ENCODE assay signal across 25 cellular contexts in the genomic region with DNA sequence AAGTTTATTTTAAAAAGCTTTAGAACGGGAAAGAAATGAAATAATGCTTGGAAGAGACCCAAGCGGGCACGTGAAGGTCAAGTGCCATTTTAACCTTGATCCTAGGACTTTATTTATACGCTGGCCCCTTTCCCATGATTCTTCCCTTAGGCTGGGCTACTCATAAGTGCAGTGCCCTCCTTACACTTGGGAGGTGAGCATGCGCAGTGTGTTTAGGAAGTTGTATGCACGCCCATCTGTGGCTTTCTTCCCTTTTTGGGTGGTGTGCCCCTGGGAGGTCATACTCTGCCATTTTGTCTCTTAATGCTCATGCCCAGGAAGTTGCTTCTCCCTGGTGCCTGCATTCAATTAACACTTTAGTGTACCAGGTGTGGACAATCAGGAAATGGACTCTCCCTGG.
"Had no signal": no experiment of that assay in that cellular context is flagged by ENCODE, and none has a peak within 500 bp of the region (broad histone marks: within the 10 kb centered on the region; RNA-seq: fewer than 3 reads in every experiment).

No MANE protein-coding gene starts in this region.

- H3K27ac ChIP-seq: body of pancreas, hepatocyte, lower lobe of right lung, neural progenitor cell, ovary, prostate gland, transverse colon, vagina had no signal

- H3K27ac Mint-ChIP-seq: activated CD4-positive, alpha-beta memory T cell treated with anti-CD3 and anti-CD28 coated beads, Interleukin-2, amount 10 ng/mL, durations not matched to agents 7 days and 5 days; activated CD4-positive, alpha-beta T cell treated with anti-CD3 and anti-CD28 coated beads, Interleukin-2, amount 10 ng/mL, durations not matched to agents 24 days and 14 days; activated naive CD8-positive, alpha-beta T cell treated with anti-CD3 and anti-CD28 coated beads, Interleukin-2, amount 50 U/mL, for 24 hours; activated T-cell treated with anti-CD3 and anti-CD28 coated beads, Interleukin-2, amount 50 U/mL, for 72 hours; immature natural killer cell; naive thymus-derived CD4-positive, alpha-beta T cell; neural progenitor cell; stimulated activated naive B cell treated with anti-CD40 and anti-IgM and Interleukin-4, amounts not matched to agents 10 μg/mL and 1 μg/mL and 100 μg/mL, for 72 hours had no signal

- DNase-seq: activated CD4-positive, alpha-beta memory T cell treated with anti-CD3 and anti-CD28 coated beads, Interleukin-2, amount 10 ng/mL, durations not matched to agents 7 days and 5 days; activated CD4-positive, alpha-beta T cell treated with anti-CD3 and anti-CD28 coated beads, Interleukin-2, amount 10 ng/mL, durations not matched to agents 24 days and 14 days; activated effector memory CD4-positive, alpha-beta T cell treated with anti-CD3 and anti-CD28 coated beads, Interleukin-2, amount 50 U/mL, for 16 hours; activated naive CD4-positive, alpha-beta T cell treated with anti-CD3 and anti-CD28 coated beads, Interleukin-2, amount 50 U/mL, for 16 hours; activated naive CD8-positive, alpha-beta T cell treated with anti-CD3 and anti-CD28 coated beads, Interleukin-2, amount 50 U/mL, for 24 hours; activated T-cell treated with anti-CD3 and anti-CD28 coated beads, Interleukin-2, amount 50 U/mL, for 72 hours; anterior cingulate cortex; body of pancreas; dermis blood vessel endothelial cell; effector CD8-positive, alpha-beta T cell; glutamatergic neuron; immature natural killer cell; lower lobe of right lung; naive thymus-derived CD4-positive, alpha-beta T cell; ovary; stimulated activated CD4-positive, alpha-beta T cell treated with anti-CD3 and anti-CD28 coated beads, Interleukin-2, amount 100 ng/mL, for 48 hours; stimulated activated CD8-positive, alpha-beta memory T cell treated with anti-CD3 and anti-CD28 coated beads, Interleukin-4, amount 100 ng/mL, for 48 hours; stimulated activated naive B cell treated with anti-CD40 and anti-IgM and Interleukin-4, amounts not matched to agents 10 μg/mL and 1 μg/mL and 100 μg/mL, for 72 hours; transverse colon had no signal

- H3K4me1 ChIP-seq: body of pancreas, neural progenitor cell, prostate gland had no signal

- H3K36me3 ChIP-seq: lower lobe of right lung, neural progenitor cell, ovary, prostate gland, transverse colon, vagina had no signal

- H3K9ac ChIP-seq: neural progenitor cell had no signal

- H2AFZ ChIP-seq: hepatocyte, neural progenitor cell had no signal

- H3K4me1 Mint-ChIP-seq: activated CD4-positive, alpha-beta memory T cell treated with anti-CD3 and anti-CD28 coated beads, Interleukin-2, amount 10 ng/mL, durations not matched to agents 7 days and 5 days; immature natural killer cell; stimulated activated naive B cell treated with anti-CD40 and anti-IgM and Interleukin-4, amounts not matched to agents 10 μg/mL and 1 μg/mL and 100 μg/mL, for 72 hours had no signal

- ATAC-seq: activated CD4-positive, CD25-positive, alpha-beta regulatory T cell treated with anti-CD3 and anti-CD28 coated beads, Interleukin-2, amount 50 U/mL, for 24 hours; activated naive CD8-positive, alpha-beta T cell treated with anti-CD3 and anti-CD28 coated beads, Interleukin-2, amount 50 U/mL, for 24 hours; activated T-cell treated with anti-CD3 and anti-CD28 coated beads, Interleukin-2, amount 50 U/mL, for 72 hours; body of pancreas; left lobe of liver; lower lobe of right lung; naive thymus-derived CD4-positive, alpha-beta T cell; stimulated activated naive B cell treated with anti-CD40 and anti-IgM and Interleukin-4, amounts not matched to agents 10 μg/mL and 1 μg/mL and 100 μg/mL, for 72 hours had no signal

- H3K36me3 Mint-ChIP-seq: stimulated activated naive B cell treated with anti-CD40 and anti-IgM and Interleukin-4, amounts not matched to agents 10 μg/mL and 1 μg/mL and 100 μg/mL, for 72 hours had no signal

- H3K4me2 ChIP-seq: hepatocyte, neural progenitor cell had no signal

- H3K79me2 ChIP-seq: hepatocyte had no signal

- H3K9me3 Mint-ChIP-seq: activated CD4-positive, alpha-beta memory T cell treated with anti-CD3 and anti-CD28 coated beads, Interleukin-2, amount 10 ng/mL, durations not matched to agents 7 days and 5 days; activated CD4-positive, alpha-beta T cell treated with anti-CD3 and anti-CD28 coated beads, Interleukin-2, amount 10 ng/mL, durations not matched to agents 24 days and 14 days; activated naive CD8-positive, alpha-beta T cell treated with anti-CD3 and anti-CD28 coated beads, Interleukin-2, amount 50 U/mL, for 24 hours; activated T-cell treated with anti-CD3 and anti-CD28 coated beads, Interleukin-2, amount 50 U/mL, for 72 hours; immature natural killer cell; naive thymus-derived CD4-positive, alpha-beta T cell; neural progenitor cell; stimulated activated naive B cell treated with anti-CD40 and anti-IgM and Interleukin-4, amounts not matched to agents 10 μg/mL and 1 μg/mL and 100 μg/mL, for 72 hours had no signal

- H3K9me3 ChIP-seq: body of pancreas, lower lobe of right lung, ovary, prostate gland, transverse colon, vagina had no signal

- H3K27me3 Mint-ChIP-seq: activated CD4-positive, alpha-beta memory T cell treated with anti-CD3 and anti-CD28 coated beads, Interleukin-2, amount 10 ng/mL, durations not matched to agents 7 days and 5 days; activated naive CD8-positive, alpha-beta T cell treated with anti-CD3 and anti-CD28 coated beads, Interleukin-2, amount 50 U/mL, for 24 hours; stimulated activated naive B cell treated with anti-CD40 and anti-IgM and Interleukin-4, amounts not matched to agents 10 μg/mL and 1 μg/mL and 100 μg/mL, for 72 hours had no signal

- H3K4me3 ChIP-seq: body of pancreas, hepatocyte, lower lobe of right lung, neural progenitor cell, ovary, prostate gland, transverse colon, vagina had no signal

- H3K27me3 ChIP-seq: body of pancreas, hepatocyte, neural progenitor cell, ovary, transverse colon, vagina had no signal

- H3K4me3 Mint-ChIP-seq: activated CD4-positive, alpha-beta memory T cell treated with anti-CD3 and anti-CD28 coated beads, Interleukin-2, amount 10 ng/mL, durations not matched to agents 7 days and 5 days; activated CD4-positive, alpha-beta T cell treated with anti-CD3 and anti-CD28 coated beads, Interleukin-2, amount 10 ng/mL, durations not matched to agents 24 days and 14 days; activated naive CD8-positive, alpha-beta T cell treated with anti-CD3 and anti-CD28 coated beads, Interleukin-2, amount 50 U/mL, for 24 hours; activated T-cell treated with anti-CD3 and anti-CD28 coated beads, Interleukin-2, amount 50 U/mL, for 72 hours; immature natural killer cell; naive thymus-derived CD4-positive, alpha-beta T cell; neural progenitor cell; stimulated activated naive B cell treated with anti-CD40 and anti-IgM and Interleukin-4, amounts not matched to agents 10 μg/mL and 1 μg/mL and 100 μg/mL, for 72 hours had no signal
